16 cellular contexts compared by ENCODE assay signal in the genomic region with DNA sequence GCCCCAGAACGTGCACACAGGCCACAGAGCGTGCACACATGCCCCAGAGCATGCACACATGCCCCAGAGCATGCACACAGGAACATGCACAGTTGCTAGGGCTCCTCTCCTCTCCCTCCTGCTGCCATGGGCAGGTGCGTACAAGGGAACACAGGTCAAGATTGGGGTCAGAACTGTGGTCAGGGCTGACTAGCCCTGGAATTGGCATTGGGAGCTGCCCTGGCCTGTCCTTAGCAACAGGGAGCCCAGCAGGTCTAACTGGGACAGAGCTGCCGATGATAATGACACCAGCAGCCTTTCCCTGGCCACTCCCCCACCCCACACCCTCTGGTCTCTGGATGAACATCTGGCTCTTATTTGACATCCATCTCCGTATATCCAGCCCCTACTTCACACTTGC. TPM values are rescaled to one million over a fixed set of nuclear protein-coding genes. Genes with fewer than 3 reads are reported as not detected.
DNase-seq lines count a peak whose midpoint lies in the region; TF ChIP-seq lines count a peak whose summit lies in the region.
"Had no signal": no experiment of that assay in that cellular context is flagged by ENCODE, and none has a peak within 500 bp of the region (broad histone marks: within the 10 kb centered on the region; RNA-seq: fewer than 3 reads in every experiment).

No MANE protein-coding gene starts in this region.

- H3K4me3 Mint-ChIP-seq in MCF 10A (ENCODE audit: unreplicated experiment) (no peak overlapping the region), endodermal cell (no peak overlapping the region), type B pancreatic cell (peak overlapping the region; percentile 57)
- H3K4me3 Mint-ChIP-seq: dendritic cell treated with granulocyte-macrophage colony-stimulating factor and Interleukin-4, amounts not matched to agents 40 ng/mL and 50 ng/mL, for 4 days; stimulated activated effector memory CD8-positive, alpha-beta T cell treated with anti-CD3 and anti-CD28 coated beads, Interleukin-12 subunit alpha, Interleukin-12 subunit beta, amount 100 ng/mL, for 72 hours had no signal

- DNase-seq in breast epithelium (ENCODE audit: low spot score in 2 of 2), result no peak
- no peak for DNase-seq in MCF 10A (ENCODE audit: unreplicated experiment)
- DNase-seq in endodermal cell, result peak; percentile 55
- no peak for DNase-seq in type B pancreatic cell (ENCODE audit: extremely low spot score, unreplicated experiment)
- DNase-seq in mesenchymal stem cell, result no peak
- no peak for DNase-seq in activated naive CD4-positive, alpha-beta T cell (lab: John Stamatoyannopoulos, UW)
- DNase-seq in hippocampal formation (lab: John Stamatoyannopoulos, UW), result no peak
- DNase-seq: NCI-H2029, NCI-H526, SW 1271 had no signal

- TF ChIP-seq CTCF in breast epithelium (IDR thresholded peaks at IDR 0.05) (no peak), MCF 10A (IDR thresholded peaks at IDR 0.05; ENCODE audit: unreplicated experiment) (no peak), endodermal cell (conservative IDR thresholded peaks at IDR 0.05) (no peak), type B pancreatic cell (conservative IDR thresholded peaks at IDR 0.05) (no peak)

- H3K4me1 ChIP-seq in breast epithelium (peaks cover 14 to 20% of the 10 kb centered on the region in 2 donors), endodermal cell (ENCODE audit: control insufficient read depth, insufficient read depth, low read length) (peaks cover 31% of the 10 kb centered on the region), mucosa of rectum (ENCODE audit: control insufficient read depth in 2 of 2, insufficient read depth in 2 of 2, low read length in 2 of 2) (peaks cover 81 to 90% of the 10 kb centered on the region in 2 donors), mesenchymal stem cell (ENCODE audit: control insufficient read depth, insufficient read depth, low read depth, low read length) (no peaks in the 10 kb centered on the region)
- H3K4me1 ChIP-seq: ascending aorta had no signal

- H3K23ac ChIP-seq in mesenchymal stem cell (ENCODE audit: low read length in 2 of 2), result no peak overlapping the region

- no peak overlapping the region for H2BK5ac ChIP-seq in mesenchymal stem cell (ENCODE audit: low read depth, low read length, poor library complexity, severe bottlenecking)

- H4K91ac ChIP-seq in mesenchymal stem cell (ENCODE audit: low read length), result no peak overlapping the region

- H2BK15ac ChIP-seq in mesenchymal stem cell (ENCODE audit: low read depth, poor library complexity, severe bottlenecking), result no peak overlapping the region

- intact Hi-C loops in breast epithelium (cut with DNase I; ENCODE audit: low total_unique reads), result no loop called here
- intact Hi-C loops in MCF 10A (cut with micrococcal nuclease), result no loop called here

- H3K4me2 ChIP-seq in mesenchymal stem cell (ENCODE audit: low read length, poor library complexity, severe bottlenecking), result no peak overlapping the region

- no peak overlapping the region for H3K14ac ChIP-seq in mesenchymal stem cell (ENCODE audit: low read length in 2 of 2)

- 86 to 88% methylated on average over 2 to 5 of the region's 5 CpGs for WGBS in endodermal cell (ENCODE audit: insufficient coverage in 1 of 2, insufficient read length in 1 of 2), 2 experiments
- WGBS in mesenchymal stem cell, result 70% methylated on average over 5 of the region's 5 CpGs

- peaks cover 8% of the 10 kb centered on the region for H3K4me1 Mint-ChIP-seq in MCF 10A (ENCODE audit: insufficient read depth, unreplicated experiment)
- peaks cover 52% of the 10 kb centered on the region for H3K4me1 Mint-ChIP-seq in endodermal cell
- peaks cover 41% of the 10 kb centered on the region for H3K4me1 Mint-ChIP-seq in type B pancreatic cell (ENCODE audit: unreplicated experiment)
- H3K4me1 Mint-ChIP-seq: stimulated activated effector memory CD8-positive, alpha-beta T cell treated with anti-CD3 and anti-CD28 coated beads, Interleukin-12 subunit alpha, Interleukin-12 subunit beta, amount 100 ng/mL, for 72 hours had no signal

- H3K36me3 ChIP-seq in breast epithelium, result no peaks in the 10 kb centered on the region
- peaks cover 41% of the 10 kb centered on the region for H3K36me3 ChIP-seq in endodermal cell (ENCODE audit: control insufficient read depth, insufficient read depth, low read length)
- peaks cover 18 to 20% of the 10 kb centered on the region in 2 donors for H3K36me3 ChIP-seq in mucosa of rectum (ENCODE audit: control insufficient read depth in 2 of 2, insufficient read depth in 2 of 2, low read length in 2 of 2)
- no peaks in the 10 kb centered on the region for H3K36me3 ChIP-seq in mesenchymal stem cell (ENCODE audit: control insufficient read depth in 1 of 2, insufficient read depth in 2 of 2, low read depth in 1 of 2, low read length in 2 of 2)
- H3K36me3 ChIP-seq: ascending aorta, neutrophil had no signal

- H4K8ac ChIP-seq in mesenchymal stem cell (ENCODE audit: low read length), result no peak overlapping the region

- peak overlapping the region; percentile 64 to 93 for H3K27ac ChIP-seq in breast epithelium
- no peak overlapping the region for H3K27ac ChIP-seq in endodermal cell (ENCODE audit: low read depth, low read length)
- H3K27ac ChIP-seq in mucosa of rectum (ENCODE audit: low read depth in 2 of 2, low read length in 2 of 2), result peak overlapping the region; percentile 89 to 97
- no peak overlapping the region for H3K27ac ChIP-seq in mesenchymal stem cell (ENCODE audit: low read length, poor library complexity, severe bottlenecking)
- H3K27ac ChIP-seq: ascending aorta, neutrophil had no signal

- H3K27ac Mint-ChIP-seq in MCF 10A (ENCODE audit: low read depth, unreplicated experiment) (no peak overlapping the region), endodermal cell (peak overlapping the region; percentile 3), type B pancreatic cell (peak overlapping the region; percentile 0)
- H3K27ac Mint-ChIP-seq: dendritic cell treated with granulocyte-macrophage colony-stimulating factor and Interleukin-4, amounts not matched to agents 40 ng/mL and 50 ng/mL, for 4 days had no signal

- H3K79me1 ChIP-seq in mesenchymal stem cell (replicated peaks; ENCODE audit: low read length, poor library complexity, severe bottlenecking), result no peaks in the 10 kb centered on the region

- H3K9me3 Mint-ChIP-seq in MCF 10A (ENCODE audit: unreplicated experiment) (no peaks in the 10 kb centered on the region), endodermal cell (no peaks in the 10 kb centered on the region), type B pancreatic cell (no peaks in the 10 kb centered on the region)
- H3K9me3 Mint-ChIP-seq: dendritic cell treated with granulocyte-macrophage colony-stimulating factor and Interleukin-4, amounts not matched to agents 40 ng/mL and 50 ng/mL, for 4 days; stimulated activated effector memory CD8-positive, alpha-beta T cell treated with anti-CD3 and anti-CD28 coated beads, Interleukin-12 subunit alpha, Interleukin-12 subunit beta, amount 100 ng/mL, for 72 hours had no signal

- no peak overlapping the region for H2BK120ac ChIP-seq in mesenchymal stem cell (ENCODE audit: low read depth, low read length)

- H3K4me3 ChIP-seq in breast epithelium (no peak overlapping the region), endodermal cell (ENCODE audit: low read length) (no peak overlapping the region), mucosa of rectum (ENCODE audit: low read length in 2 of 2) (no peak overlapping the region), mesenchymal stem cell (ENCODE audit: insufficient read depth in 1 of 2, low read depth in 1 of 2, low read length in 2 of 2) (no peak overlapping the region)
- H3K4me3 ChIP-seq: ascending aorta, lung had no signal

- H3K4ac ChIP-seq in mesenchymal stem cell (ENCODE audit: low read depth in 1 of 2, low read length in 2 of 2), result no peak overlapping the region

- H3K36me3 Mint-ChIP-seq in MCF 10A (ENCODE audit: insufficient read depth, unreplicated experiment), result no peaks in the 10 kb centered on the region
- H3K36me3 Mint-ChIP-seq in endodermal cell (ENCODE audit: low read depth), result peaks cover 39% of the 10 kb centered on the region
- H3K36me3 Mint-ChIP-seq in type B pancreatic cell, result peaks cover 3% of the 10 kb centered on the region
- H3K36me3 Mint-ChIP-seq: stimulated activated effector memory CD8-positive, alpha-beta T cell treated with anti-CD3 and anti-CD28 coated beads, Interleukin-12 subunit alpha, Interleukin-12 subunit beta, amount 100 ng/mL, for 72 hours had no signal

- no peak overlapping the region for H2BK12ac ChIP-seq in mesenchymal stem cell (ENCODE audit: low read length in 2 of 2)

- no peak overlapping the region for H2AK5ac ChIP-seq in mesenchymal stem cell (ENCODE audit: low read length, severe bottlenecking)

- no peak overlapping the region for H2AFZ ChIP-seq in mesenchymal stem cell (ENCODE audit: low read depth, low read length)

- H3K9me3 ChIP-seq in breast epithelium (no peaks in the 10 kb centered on the region), endodermal cell (ENCODE audit: control insufficient read depth, low read length) (no peaks in the 10 kb centered on the region), mucosa of rectum (ENCODE audit: control insufficient read depth in 2 of 2, low read length in 2 of 2) (no peaks in the 10 kb centered on the region), mesenchymal stem cell (ENCODE audit: control insufficient read depth, low read length) (no peaks in the 10 kb centered on the region)
- H3K9me3 ChIP-seq: ascending aorta, neutrophil had no signal

- H3K18ac ChIP-seq in mesenchymal stem cell (ENCODE audit: low read depth in 1 of 2, low read length in 2 of 2), result no peak overlapping the region

- POLR2A ChIA-PET in MCF 10A (lab: Yijun Ruan, JAX), result interaction anchor here (0.6 to 1.2 kb wide), 3 partner anchors 99 to 156 kb away, joined by 3 read pairs; no protein-coding TSS in a partner anchor

- TF ChIP-seq POLR2A in breast epithelium (IDR thresholded peaks at IDR 0.05), result no peak

- CTCF ChIA-PET in MCF 10A (lab: Yijun Ruan, JAX), result interaction anchor here (1.0 to 2.5 kb wide), 3 partner anchors 9 to 179 kb away, joined by 3 to 15 read pairs (median 3); a partner anchor contains a TSS

- H3K9ac ChIP-seq in endodermal cell (ENCODE audit: extremely low read depth, low read length, poor library complexity, severe bottlenecking) (no peak overlapping the region), mucosa of rectum (ENCODE audit: low read depth in 1 of 2, low read length in 2 of 2) (peak overlapping the region; percentile 41 to 63), mesenchymal stem cell (ENCODE audit: low read length) (no peak overlapping the region)

- no peaks in the 10 kb centered on the region for H3K27me3 Mint-ChIP-seq in MCF 10A (ENCODE audit: insufficient read depth, unreplicated experiment)
- H3K27me3 Mint-ChIP-seq in endodermal cell (ENCODE audit: insufficient read depth), result no peaks in the 10 kb centered on the region
- H3K27me3 Mint-ChIP-seq in type B pancreatic cell, result peaks cover 55% of the 10 kb centered on the region

- H3K27me3 ChIP-seq in breast epithelium (no peaks in the 10 kb centered on the region), endodermal cell (ENCODE audit: control insufficient read depth, insufficient read depth, low read length, poor library complexity, severe bottlenecking) (no peaks in the 10 kb centered on the region), mucosa of rectum (ENCODE audit: control insufficient read depth in 2 of 2, insufficient read depth in 2 of 2, low read length in 2 of 2) (peaks cover 0 to 6% of the 10 kb centered on the region in 2 donors), mesenchymal stem cell (ENCODE audit: control insufficient read depth in 1 of 2, insufficient read depth in 1 of 2, low read length in 2 of 2) (peaks cover 86 to 91% of the 10 kb centered on the region in 2 experiments)
- H3K27me3 ChIP-seq: ascending aorta had no signal

- BruUV-seq in MCF 10A (replicated peaks; lab: Mats Ljungman, UMichigan), result no TSS peak

RNA-seq across cellular contexts. Expression of a gene that starts 8.0 kb away (rescaled TPM):
- total RNA-seq in breast epithelium (10 to 100 TPM; 28.3 to 72.7 (median 65.9) TPM), MCF 10A (2022) (9.9 and 15.7 TPM in 2 replicates), endodermal cell (10 to 100 TPM; 45.4 to 69.7 TPM), type B pancreatic cell (ENCODE audit: low replicate concordance) (22.8 and 41.7 TPM in 2 replicates)
- 17.2 TPM for polyA plus RNA-seq in endodermal cell (2013, experiment 1 of 2)
- polyA plus RNA-seq in endodermal cell (2013, experiment 2 of 2), result 13.5 TPM
- polyA plus RNA-seq in mesenchymal stem cell (2013, experiment 1 of 2), result 2.1 TPM
- 2.0 TPM for polyA plus RNA-seq in mesenchymal stem cell (2013, experiment 2 of 2)

RNA-seq across cellular contexts. Expression of a gene that starts 53.4 kb away (rescaled TPM):
- total RNA-seq in breast epithelium (10 to 100 TPM; 74.6 to 95.1 (median 76.7) TPM), MCF 10A (2022) (88.1 and 91.3 TPM in 2 replicates), endodermal cell (10 to 100 TPM; 66.5 to 71.4 TPM), type B pancreatic cell (ENCODE audit: low replicate concordance) (45.7 and 67.9 TPM in 2 replicates)
- polyA plus RNA-seq in endodermal cell (2013, experiment 1 of 2), result 74.8 TPM
- polyA plus RNA-seq in endodermal cell (2013, experiment 2 of 2), result 65.1 TPM
- 36.7 TPM for polyA plus RNA-seq in mesenchymal stem cell (2013, experiment 1 of 2)
- polyA plus RNA-seq in mesenchymal stem cell (2013, experiment 2 of 2), result 36.2 TPM

Comparison
In these comparisons a context has a peak if more than half of its experiments do, and no peak if none do; other contexts are left out.
1. H3K27ac ChIP-seq: peak in breast epithelium (2 of 2) and mucosa of rectum (2 of 2); none in endodermal cell (single experiment) and mesenchymal stem cell (single experiment).
2. H3K9ac ChIP-seq: peak in mucosa of rectum (2 of 2); none in endodermal cell (single experiment) and mesenchymal stem cell (single experiment).